In the genomic region with DNA sequence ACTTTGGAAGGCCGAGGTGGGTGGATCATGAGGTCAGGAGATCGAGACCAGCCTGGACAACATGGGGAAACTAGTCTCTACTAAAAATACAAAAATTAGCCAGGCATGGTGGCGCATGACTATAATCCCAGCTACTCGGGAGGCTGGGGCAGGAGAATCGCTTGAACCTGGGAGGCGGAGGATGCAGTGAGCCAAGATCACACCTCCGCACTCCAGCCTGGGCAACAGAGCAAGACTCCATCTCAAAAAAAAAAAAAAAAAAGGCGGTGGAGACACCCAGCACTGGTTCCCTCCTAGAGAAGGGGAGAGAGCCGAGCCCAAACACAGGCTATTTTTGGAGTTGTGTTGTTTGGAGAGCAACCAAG, we compare ENCODE assay signal across 11 cellular contexts. TPM values are rescaled to one million over a fixed set of nuclear protein-coding genes. Genes with fewer than 3 reads are reported as not detected.
DNase-seq lines count a peak whose midpoint lies in the region; ATAC-seq and TF ChIP-seq lines count a peak whose summit lies in the region.
"Not testable (repeated sequence)": the region's sequence is repeated elsewhere in the genome, so short reads cannot be mapped to it uniquely, and the experiment has no call there.
"Had no signal": no experiment of that assay in that cellular context is flagged by ENCODE, and none has a peak within 500 bp of the region (broad histone marks: within the 10 kb centered on the region; RNA-seq: fewer than 3 reads in every experiment).

No MANE protein-coding gene starts in this region.

- not testable (repeated sequence) for DNase-seq in RWPE1 (ENCODE audit: low spot score); activated naive CD8-positive, alpha-beta T cell treated with anti-CD3 and anti-CD28 coated beads for 36 hours; hepatocyte (ENCODE audit: low spot score); naive B cell; upper lobe of right lung

- WGBS in hepatocyte (ENCODE audit: low lambda C conversion rate, missing lambda C conversion rate), result 82% methylated on average over 9 of the region's 9 CpGs

- not testable (repeated sequence) for H3K9me2 ChIP-seq in hepatocyte (replicated peaks; ENCODE audit: insufficient read depth)

- H2AFZ ChIP-seq in hepatocyte, result not testable (repeated sequence)

- intact Hi-C loops in dendritic cell treated with granulocyte-macrophage colony-stimulating factor and Interleukin-4, amounts not matched to agents 40 ng/mL and 50 ng/mL, for 4 days (cut with micrococcal nuclease); upper lobe of right lung (cut with DNase I): not testable (repeated sequence)

- ATAC-seq in naive B cell (ENCODE audit: low read depth in 2 of 2); upper lobe of right lung: not testable (repeated sequence)

- H3K27me3 Mint-ChIP-seq in activated naive CD8-positive, alpha-beta T cell treated with anti-CD3 and anti-CD28 coated beads for 36 hours, result peaks cover 64% of the 10 kb centered on the region
- peaks cover 81% of the 10 kb centered on the region for H3K27me3 Mint-ChIP-seq in dendritic cell treated with granulocyte-macrophage colony-stimulating factor and Interleukin-4, amounts not matched to agents 40 ng/mL and 50 ng/mL, for 4 days
- peaks cover 6 to 43% (median 35%) of the 10 kb centered on the region in 3 donors for H3K27me3 Mint-ChIP-seq in naive B cell

- not testable (repeated sequence) for TF ChIP-seq CTCF in RWPE1 (conservative IDR thresholded peaks at IDR 0.05; ENCODE audit: low read depth); hepatocyte (IDR thresholded peaks at IDR 0.05; ENCODE audit: poor library complexity); upper lobe of right lung (IDR thresholded peaks at IDR 0.05)

- H3K79me2 ChIP-seq in hepatocyte, result not testable (repeated sequence)

- CTCF ChIA-PET in RWPE1 (lab: Yijun Ruan, JAX), result interaction anchor here (0.6 to 0.7 kb wide), 2 partner anchors 41 to 670 kb away, joined by 3 to 4 read pairs; no protein-coding TSS in a partner anchor

- not testable (repeated sequence) for H3K9me3 Mint-ChIP-seq in activated naive CD8-positive, alpha-beta T cell treated with anti-CD3 and anti-CD28 coated beads for 36 hours; dendritic cell treated with granulocyte-macrophage colony-stimulating factor and Interleukin-4, amounts not matched to agents 40 ng/mL and 50 ng/mL, for 4 days; naive B cell

- H3K9ac ChIP-seq in ES-I3 (ENCODE audit: low read depth, low read length), result peak overlapping the region; percentile 43

- not testable (repeated sequence) for H4K20me1 ChIP-seq in hepatocyte (ENCODE audit: insufficient read depth, poor library complexity, severe bottlenecking)

- POLR2A ChIA-PET in RWPE1 (lab: Yijun Ruan, JAX; ENCODE audit: low non-redundant PET), result interaction anchor here (0.7 kb wide), 1 partner anchor 137 kb away, joined by 3 read pairs; no protein-coding TSS in a partner anchor

- not testable (repeated sequence) for H3K36me3 ChIP-seq in ES-I3 (ENCODE audit: insufficient read depth, low read length); hepatocyte (replicated peaks; ENCODE audit: insufficient read depth, low read depth); upper lobe of right lung

- H3K27me3 ChIP-seq in hepatocyte, upper lobe of right lung: not testable (repeated sequence)

- H3K4me2 ChIP-seq in hepatocyte, result peak overlapping the region; percentile 68

- peak overlapping the region; percentile 66 for H3K4me3 Mint-ChIP-seq in activated naive CD8-positive, alpha-beta T cell treated with anti-CD3 and anti-CD28 coated beads for 36 hours
- not testable (repeated sequence) for H3K4me3 Mint-ChIP-seq in dendritic cell treated with granulocyte-macrophage colony-stimulating factor and Interleukin-4, amounts not matched to agents 40 ng/mL and 50 ng/mL, for 4 days
- peak overlapping the region in 7 of 8 donors; percentile 77 to 91 (median 87) for H3K4me3 Mint-ChIP-seq in naive B cell

- H3K9me3 ChIP-seq in ES-I3 (ENCODE audit: control insufficient read depth, insufficient read depth, low read length); hepatocyte (ENCODE audit: low read depth); upper lobe of right lung: not testable (repeated sequence)

- not testable (repeated sequence) for H3K36me3 Mint-ChIP-seq in activated naive CD8-positive, alpha-beta T cell treated with anti-CD3 and anti-CD28 coated beads for 36 hours; dendritic cell treated with granulocyte-macrophage colony-stimulating factor and Interleukin-4, amounts not matched to agents 40 ng/mL and 50 ng/mL, for 4 days (ENCODE audit: low read depth); naive B cell

- H3K27ac ChIP-seq in RWPE1 (peak overlapping the region; percentile 97), hepatocyte (peak overlapping the region; percentile 94), skin epidermis (peak overlapping the region in 14 of 21 experiments; percentile 46 to 90 (median 72)), upper lobe of right lung (peak overlapping the region; percentile 83)

- peaks cover 36% of the 10 kb centered on the region; the same call in 1 of the 2 replicates for H3K4me1 ChIP-seq in ES-I3 (ENCODE audit: insufficient read depth, low read length)
- peaks cover 30% of the 10 kb centered on the region for H3K4me1 ChIP-seq in hepatocyte (ENCODE audit: insufficient read depth)
- H3K4me1 ChIP-seq in upper lobe of right lung, result peaks cover 43% of the 10 kb centered on the region

- not testable (repeated sequence) for H3K27ac Mint-ChIP-seq in activated naive CD8-positive, alpha-beta T cell treated with anti-CD3 and anti-CD28 coated beads for 36 hours
- peak overlapping the region; percentile 17 for H3K27ac Mint-ChIP-seq in dendritic cell treated with granulocyte-macrophage colony-stimulating factor and Interleukin-4, amounts not matched to agents 40 ng/mL and 50 ng/mL, for 4 days
- peak overlapping the region in 3 of 6 donors; percentile 57 to 98 (median 77) for H3K27ac Mint-ChIP-seq in naive B cell

- peaks cover 29% of the 10 kb centered on the region for H3K4me1 Mint-ChIP-seq in activated naive CD8-positive, alpha-beta T cell treated with anti-CD3 and anti-CD28 coated beads for 36 hours
- H3K4me1 Mint-ChIP-seq in dendritic cell treated with granulocyte-macrophage colony-stimulating factor and Interleukin-4, amounts not matched to agents 40 ng/mL and 50 ng/mL, for 4 days (ENCODE audit: low read depth), result peaks cover 63% of the 10 kb centered on the region
- peaks cover 16 to 42% (median 28%) of the 10 kb centered on the region in 3 donors for H3K4me1 Mint-ChIP-seq in naive B cell

- H3K4me3 ChIP-seq in hepatocyte, result not testable (repeated sequence)
- peak overlapping the region in 1 of 7 experiments; percentile 10 for H3K4me3 ChIP-seq in skin epidermis
- peak overlapping the region; percentile 33 for H3K4me3 ChIP-seq in upper lobe of right lung

RNA-seq across cellular contexts. Expression of a gene that starts 5.3 kb away (rescaled TPM):
- total RNA-seq in activated naive CD8-positive, alpha-beta T cell treated with anti-CD3 and anti-CD28 coated beads for 36 hours, result under 1 TPM; 0.06 to 0.27 TPM
- total RNA-seq in hepatocyte, result 81.8 and 98.2 TPM in 2 replicates
- 181 and 185 TPM in 2 replicates for polyA plus RNA-seq in hepatocyte
- under 1 TPM in 1 of 6 donors, not detected in 5; 0.44 TPM for polyA plus RNA-seq in naive B cell (ENCODE audit: low read depth in 6 of 6)
- total RNA-seq in upper lobe of right lung, result 13.7 TPM

RNA-seq across cellular contexts. Expression of a gene that starts 32.7 kb away (rescaled TPM):
- total RNA-seq in activated naive CD8-positive, alpha-beta T cell treated with anti-CD3 and anti-CD28 coated beads for 36 hours, result 10 to 100 TPM; 30.1 to 38.4 TPM
- total RNA-seq in hepatocyte (85.8 and 118 TPM in 2 replicates), upper lobe of right lung (24.0 TPM)
- polyA plus RNA-seq in hepatocyte (31.1 and 32.0 TPM in 2 replicates), naive B cell (ENCODE audit: low read depth in 6 of 6) (10 to 100 TPM in 1 of 6 donors, 1 to 10 TPM in 5; 3.7 to 10.3 (median 4.9) TPM)

RNA-seq across cellular contexts. Expression of a gene that starts 36.3 kb away (rescaled TPM):
- total RNA-seq in activated naive CD8-positive, alpha-beta T cell treated with anti-CD3 and anti-CD28 coated beads for 36 hours, result 10 to 100 TPM; 35.1 to 35.3 TPM
- total RNA-seq in hepatocyte (10.0 and 13.1 TPM in 2 replicates), upper lobe of right lung (60.9 TPM)
- polyA plus RNA-seq in hepatocyte (25.7 and 27.2 TPM in 2 replicates), naive B cell (ENCODE audit: low read depth in 6 of 6) (10 to 100 TPM in 1 of 6 donors, 1 to 10 TPM in 5; 1.0 to 17.7 (median 6.3) TPM)

RNA-seq across cellular contexts. Expression of a gene that starts 43.8 kb away (rescaled TPM):
- total RNA-seq in activated naive CD8-positive, alpha-beta T cell treated with anti-CD3 and anti-CD28 coated beads for 36 hours, result not detected
- total RNA-seq in hepatocyte, result 0.30 and 0.32 TPM in 2 replicates
- 0.19 and 0.80 TPM in 2 replicates for polyA plus RNA-seq in hepatocyte
- polyA plus RNA-seq in naive B cell (ENCODE audit: low read depth in 6 of 6), result not detected
- not detected for total RNA-seq in upper lobe of right lung
- total RNA-seq: activated CD8-positive, alpha-beta T cell treated with anti-CD3 and anti-CD28 coated beads for 36 hours; lung microvascular endothelial cell had no signal

RNA-seq across cellular contexts. Expression of a gene that starts 58.5 kb away (rescaled TPM):
- total RNA-seq in activated naive CD8-positive, alpha-beta T cell treated with anti-CD3 and anti-CD28 coated beads for 36 hours, result not detected
- total RNA-seq in hepatocyte (not detected in 2 replicates), upper lobe of right lung (not detected)
- polyA plus RNA-seq in hepatocyte (not detected in 2 replicates), naive B cell (ENCODE audit: low read depth in 6 of 6) (not detected)
- total RNA-seq: activated CD8-positive, alpha-beta T cell treated with anti-CD3 and anti-CD28 coated beads for 36 hours; lung microvascular endothelial cell had no signal
- polyA plus RNA-seq: thymus had no signal

Comparison
In these comparisons a context has a peak if more than half of its experiments do, and no peak if none do; other contexts are left out.
1. RNA of a gene that starts 5.3 kb away (total RNA-seq): 81.8 to 98.2 TPM in hepatocyte and 13.7 TPM in upper lobe of right lung (single experiment); 0.06 to 0.27 TPM in activated naive CD8-positive, alpha-beta T cell treated with anti-CD3 and anti-CD28 coated beads for 36 hours; every median in the first group is over 10 times any median in the second.
2. Peak in every context shown above with its lines, with median percentiles within 50 percentile points of each other: H3K27ac ChIP-seq.